ENCODE assay signal across 7 cellular contexts in genomic region chr4:16205298-16206164, GRCh38. TPM values are rescaled to one million over a fixed set of nuclear protein-coding genes. Genes with fewer than 3 reads are reported as not detected.
DNase-seq lines count a peak whose midpoint lies in the region; ATAC-seq and TF ChIP-seq lines count a peak whose summit lies in the region.

No MANE protein-coding gene starts in this region.

- peaks cover 2% of the 10 kb centered on the region for H3K4me1 Mint-ChIP-seq in progenitor cell of endocrine pancreas (ENCODE audit: low read depth)

- H3K9me3 ChIP-seq in Peyer's patch: no peaks in the 10 kb centered on the region

- no peaks in the 10 kb centered on the region for H3K36me3 Mint-ChIP-seq in progenitor cell of endocrine pancreas (ENCODE audit: insufficient read depth)

- H3K4me3 Mint-ChIP-seq in progenitor cell of endocrine pancreas (ENCODE audit: low read depth): no peak overlapping the region

- no peak for TF ChIP-seq POLR2A in Peyer's patch (IDR thresholded peaks at IDR 0.05)

- no peaks in the 10 kb centered on the region for H3K9me3 Mint-ChIP-seq in progenitor cell of endocrine pancreas (ENCODE audit: low read depth)

- H3K36me3 ChIP-seq in Peyer's patch: peaks cover 0 to 5% (median 0%) of the 10 kb centered on the region in 3 donors

- H3K27ac Mint-ChIP-seq in progenitor cell of endocrine pancreas: no peak overlapping the region

- H3K27me3 ChIP-seq in Peyer's patch: no peaks in the 10 kb centered on the region

- H3K27ac ChIP-seq in Peyer's patch: no peak overlapping the region

- no peaks in the 10 kb centered on the region for H3K4me1 ChIP-seq in Peyer's patch

- TF ChIP-seq CTCF in Peyer's patch (IDR thresholded peaks at IDR 0.05): peak; percentile 17 to 73 (median 61)
- TF ChIP-seq CTCF in progenitor cell of endocrine pancreas (IDR thresholded peaks at IDR 0.05; ENCODE audit: unreplicated experiment): peak; percentile 77

- peak; percentile 68 for ATAC-seq in GM19468 (IDR thresholded peaks at IDR 0.05; ENCODE audit: extremely low read depth, unreplicated experiment)
- ATAC-seq in HG03442 (IDR thresholded peaks at IDR 0.05; ENCODE audit: unreplicated experiment): peak; percentile 83
- peak; percentile 72 for ATAC-seq in esophagus mucosa

- no peaks in the 10 kb centered on the region for H3K27me3 Mint-ChIP-seq in progenitor cell of endocrine pancreas

- no peak overlapping the region for H3K4me3 ChIP-seq in Peyer's patch

- DNase-seq in GF-D8 (lab: John Stamatoyannopoulos, UW) (peak; percentile 58), Peyer's patch (no peak), progenitor cell of endocrine pancreas (ENCODE audit: low spot score, unreplicated experiment) (no peak)
- DNase-seq in activated CD8-positive, alpha-beta memory T cell treated with anti-CD3 and anti-CD28 coated beads, Interleukin-2, amount 50 U/mL, for 4 hours: no peak

RNA-seq across cellular contexts. Expression of gene TAPT1, which starts 20.7 kb away (rescaled TPM):
- 10 to 100 TPM; 22.4 to 43.7 (median 33.7) TPM for total RNA-seq in Peyer's patch
- total RNA-seq in esophagus mucosa: 12.9 TPM
- total RNA-seq in progenitor cell of endocrine pancreas: 29.1 and 29.9 TPM in 2 replicates
